In the genomic region with DNA sequence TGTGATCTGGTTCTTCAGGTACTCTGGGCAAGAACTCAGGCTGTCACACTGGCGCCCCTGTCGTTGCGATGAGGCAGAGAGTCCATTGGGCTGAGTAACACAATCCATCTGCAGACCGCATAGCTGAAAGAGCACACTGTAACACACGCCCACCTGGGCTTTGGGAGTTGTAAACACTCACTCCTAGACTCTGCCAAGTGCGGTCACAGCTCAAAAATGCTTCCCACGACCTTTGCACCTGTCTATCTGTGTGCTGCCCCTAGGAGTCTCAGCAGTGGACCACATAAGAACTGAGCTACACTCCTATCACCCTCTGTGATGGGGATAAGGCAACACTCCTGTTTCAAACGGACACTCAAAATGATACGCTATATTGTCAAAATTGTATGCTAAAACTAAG, we compare ENCODE assay signal across 14 cellular contexts.
"Had no signal": no experiment of that assay in that cellular context is flagged by ENCODE, and none has a peak within 500 bp of the region (broad histone marks: within the 10 kb centered on the region; RNA-seq: fewer than 3 reads in every experiment).

No MANE protein-coding gene starts in this region.

- H3K36me3 Mint-ChIP-seq: activated naive CD4-positive, alpha-beta T cell treated with anti-CD3 and anti-CD28 coated beads, Interleukin-2, amount 10 ng/mL, durations not matched to agents 7 days and 5 days; immature natural killer cell; memory B cell; type B pancreatic cell had no signal

- H3K4me1 ChIP-seq: adrenal gland, body of pancreas, left ventricle myocardium inferior, suprapubic skin had no signal

- H3K4me3 ChIP-seq: adrenal gland, body of pancreas, left ventricle myocardium inferior, suprapubic skin had no signal

- H3K9me3 Mint-ChIP-seq: nephron, type B pancreatic cell had no signal

- H3K36me3 ChIP-seq: adrenal gland, left ventricle myocardium inferior, suprapubic skin had no signal

- H3K27ac Mint-ChIP-seq: activated naive CD4-positive, alpha-beta T cell treated with anti-CD3 and anti-CD28 coated beads, Interleukin-2, amount 10 ng/mL, durations not matched to agents 7 days and 5 days; activated T-helper 2 cell treated with anti-CD3 and anti-CD28 coated beads, Interferon-gamma antibody, Interleukin-2, Interleukin-4, amounts not matched to agents 10 μg/mL and 5 μg/mL and 100 μg/mL, durations not matched to agents 14 hours and 24 hours and 36 hours; dendritic cell treated with granulocyte-macrophage colony-stimulating factor and Interleukin-4, amounts not matched to agents 40 ng/mL and 50 ng/mL, for 4 days; immature natural killer cell; memory B cell; nephron; type B pancreatic cell had no signal

- H3K4me3 Mint-ChIP-seq: activated naive CD4-positive, alpha-beta T cell treated with anti-CD3 and anti-CD28 coated beads, Interleukin-2, amount 10 ng/mL, durations not matched to agents 7 days and 5 days; central memory CD8-positive, alpha-beta T cell; dendritic cell treated with granulocyte-macrophage colony-stimulating factor and Interleukin-4, amounts not matched to agents 40 ng/mL and 50 ng/mL, for 4 days; immature natural killer cell; memory B cell; nephron; type B pancreatic cell had no signal

- ATAC-seq: body of pancreas had no signal

- H3K27ac ChIP-seq: adrenal gland, body of pancreas, left ventricle myocardium inferior, suprapubic skin had no signal

- DNase-seq: activated naive CD4-positive, alpha-beta T cell treated with anti-CD3 and anti-CD28 coated beads, Interleukin-2, amount 10 ng/mL, durations not matched to agents 7 days and 5 days; adrenal gland; body of pancreas; immature natural killer cell; left ventricle myocardium inferior; stimulated activated CD4-positive, alpha-beta T cell treated with anti-CD3 and anti-CD28 coated beads, Interleukin-12 subunit alpha, Interleukin-12 subunit beta, amount 100 ng/mL, for 4 hours; stimulated activated naive CD4-positive, alpha-beta T cell treated with Interleukin-2 at 50 U/mL for 16 hours had no signal

- H3K9me3 ChIP-seq: adrenal gland, body of pancreas, suprapubic skin had no signal

- H3K27me3 ChIP-seq: adrenal gland, body of pancreas, suprapubic skin had no signal

- H3K4me1 Mint-ChIP-seq: activated naive CD4-positive, alpha-beta T cell treated with anti-CD3 and anti-CD28 coated beads, Interleukin-2, amount 10 ng/mL, durations not matched to agents 7 days and 5 days; central memory CD8-positive, alpha-beta T cell; immature natural killer cell; memory B cell; nephron had no signal

- H3K27me3 Mint-ChIP-seq: activated naive CD4-positive, alpha-beta T cell treated with anti-CD3 and anti-CD28 coated beads, Interleukin-2, amount 10 ng/mL, durations not matched to agents 7 days and 5 days; central memory CD8-positive, alpha-beta T cell; dendritic cell treated with granulocyte-macrophage colony-stimulating factor and Interleukin-4, amounts not matched to agents 40 ng/mL and 50 ng/mL, for 4 days; memory B cell; type B pancreatic cell had no signal
